Comparison of ENCODE assay signal across 1 cellular context in genomic region chr7:26201261-26202018, GRCh38.
TF ChIP-seq lines count a peak whose summit lies in the region.

Gene CBX3, plus strand, starts transcription at chr7:26201745. Its CDS starts 1,254 bp downstream, at chr7:26202999.

TF ChIP-seq in K562, 482 proteins besides CTCF, POLR2A, EP300 and RAD21 (continued from another document and continues in another):
- no peak for TF ChIP-seq ZNF324 (CRISPR knock-in tag; IDR thresholded peaks at IDR 0.05)
- TF ChIP-seq SMAD2 (IDR thresholded peaks at IDR 0.05; ENCODE audit: low read depth, low read length), result no peak
- TF ChIP-seq, protein P1, sequence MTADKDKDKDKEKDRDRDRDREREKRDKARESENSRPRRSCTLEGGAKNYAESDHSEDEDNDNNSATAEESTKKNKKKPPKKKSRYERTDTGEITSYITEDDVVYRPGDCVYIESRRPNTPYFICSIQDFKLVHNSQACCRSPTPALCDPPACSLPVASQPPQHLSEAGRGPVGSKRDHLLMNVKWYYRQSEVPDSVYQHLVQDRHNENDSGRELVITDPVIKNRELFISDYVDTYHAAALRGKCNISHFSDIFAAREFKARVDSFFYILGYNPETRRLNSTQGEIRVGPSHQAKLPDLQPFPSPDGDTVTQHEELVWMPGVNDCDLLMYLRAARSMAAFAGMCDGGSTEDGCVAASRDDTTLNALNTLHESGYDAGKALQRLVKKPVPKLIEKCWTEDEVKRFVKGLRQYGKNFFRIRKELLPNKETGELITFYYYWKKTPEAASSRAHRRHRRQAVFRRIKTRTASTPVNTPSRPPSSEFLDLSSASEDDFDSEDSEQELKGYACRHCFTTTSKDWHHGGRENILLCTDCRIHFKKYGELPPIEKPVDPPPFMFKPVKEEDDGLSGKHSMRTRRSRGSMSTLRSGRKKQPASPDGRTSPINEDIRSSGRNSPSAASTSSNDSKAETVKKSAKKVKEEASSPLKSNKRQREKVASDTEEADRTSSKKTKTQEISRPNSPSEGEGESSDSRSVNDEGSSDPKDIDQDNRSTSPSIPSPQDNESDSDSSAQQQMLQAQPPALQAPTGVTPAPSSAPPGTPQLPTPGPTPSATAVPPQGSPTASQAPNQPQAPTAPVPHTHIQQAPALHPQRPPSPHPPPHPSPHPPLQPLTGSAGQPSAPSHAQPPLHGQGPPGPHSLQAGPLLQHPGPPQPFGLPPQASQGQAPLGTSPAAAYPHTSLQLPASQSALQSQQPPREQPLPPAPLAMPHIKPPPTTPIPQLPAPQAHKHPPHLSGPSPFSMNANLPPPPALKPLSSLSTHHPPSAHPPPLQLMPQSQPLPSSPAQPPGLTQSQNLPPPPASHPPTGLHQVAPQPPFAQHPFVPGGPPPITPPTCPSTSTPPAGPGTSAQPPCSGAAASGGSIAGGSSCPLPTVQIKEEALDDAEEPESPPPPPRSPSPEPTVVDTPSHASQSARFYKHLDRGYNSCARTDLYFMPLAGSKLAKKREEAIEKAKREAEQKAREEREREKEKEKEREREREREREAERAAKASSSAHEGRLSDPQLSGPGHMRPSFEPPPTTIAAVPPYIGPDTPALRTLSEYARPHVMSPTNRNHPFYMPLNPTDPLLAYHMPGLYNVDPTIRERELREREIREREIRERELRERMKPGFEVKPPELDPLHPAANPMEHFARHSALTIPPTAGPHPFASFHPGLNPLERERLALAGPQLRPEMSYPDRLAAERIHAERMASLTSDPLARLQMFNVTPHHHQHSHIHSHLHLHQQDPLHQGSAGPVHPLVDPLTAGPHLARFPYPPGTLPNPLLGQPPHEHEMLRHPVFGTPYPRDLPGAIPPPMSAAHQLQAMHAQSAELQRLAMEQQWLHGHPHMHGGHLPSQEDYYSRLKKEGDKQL (CRISPR knock-in tag; IDR thresholded peaks at IDR 0.05; ENCODE audit: borderline replicate concordance), result no peak
- peak; percentile 90 for TF ChIP-seq POLR2B (IDR thresholded peaks at IDR 0.05; ENCODE audit: low read depth, partially characterized antibody)
- TF ChIP-seq, protein P2, sequence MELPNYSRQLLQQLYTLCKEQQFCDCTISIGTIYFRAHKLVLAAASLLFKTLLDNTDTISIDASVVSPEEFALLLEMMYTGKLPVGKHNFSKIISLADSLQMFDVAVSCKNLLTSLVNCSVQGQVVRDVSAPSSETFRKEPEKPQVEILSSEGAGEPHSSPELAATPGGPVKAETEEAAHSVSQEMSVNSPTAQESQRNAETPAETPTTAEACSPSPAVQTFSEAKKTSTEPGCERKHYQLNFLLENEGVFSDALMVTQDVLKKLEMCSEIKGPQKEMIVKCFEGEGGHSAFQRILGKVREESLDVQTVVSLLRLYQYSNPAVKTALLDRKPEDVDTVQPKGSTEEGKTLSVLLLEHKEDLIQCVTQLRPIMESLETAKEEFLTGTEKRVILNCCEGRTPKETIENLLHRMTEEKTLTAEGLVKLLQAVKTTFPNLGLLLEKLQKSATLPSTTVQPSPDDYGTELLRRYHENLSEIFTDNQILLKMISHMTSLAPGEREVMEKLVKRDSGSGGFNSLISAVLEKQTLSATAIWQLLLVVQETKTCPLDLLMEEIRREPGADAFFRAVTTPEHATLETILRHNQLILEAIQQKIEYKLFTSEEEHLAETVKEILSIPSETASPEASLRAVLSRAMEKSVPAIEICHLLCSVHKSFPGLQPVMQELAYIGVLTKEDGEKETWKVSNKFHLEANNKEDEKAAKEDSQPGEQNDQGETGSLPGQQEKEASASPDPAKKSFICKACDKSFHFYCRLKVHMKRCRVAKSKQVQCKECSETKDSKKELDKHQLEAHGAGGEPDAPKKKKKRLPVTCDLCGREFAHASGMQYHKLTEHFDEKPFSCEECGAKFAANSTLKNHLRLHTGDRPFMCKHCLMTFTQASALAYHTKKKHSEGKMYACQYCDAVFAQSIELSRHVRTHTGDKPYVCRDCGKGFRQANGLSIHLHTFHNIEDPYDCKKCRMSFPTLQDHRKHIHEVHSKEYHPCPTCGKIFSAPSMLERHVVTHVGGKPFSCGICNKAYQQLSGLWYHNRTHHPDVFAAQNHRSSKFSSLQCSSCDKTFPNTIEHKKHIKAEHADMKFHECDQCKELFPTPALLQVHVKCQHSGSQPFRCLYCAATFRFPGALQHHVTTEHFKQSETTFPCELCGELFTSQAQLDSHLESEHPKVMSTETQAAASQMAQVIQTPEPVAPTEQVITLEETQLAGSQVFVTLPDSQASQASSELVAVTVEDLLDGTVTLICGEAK (IDR thresholded peaks at IDR 0.05), result no peak
- TF ChIP-seq, protein P2 (CRISPR knock-in tag; IDR thresholded peaks at IDR 0.05), result no peak
- no peak for TF ChIP-seq BRF2 (IDR thresholded peaks at IDR 0.05; ENCODE audit: borderline replicate concordance, insufficient read depth, insufficient read length)
- TF ChIP-seq ZNF512 (tag; IDR thresholded peaks at IDR 0.05), result no peak
- 0 out of 2 replicates have a peak, but pooled peaks have one; percentile 12 for TF ChIP-seq CTBP1 (IDR thresholded peaks at IDR 0.05; ENCODE audit: borderline replicate concordance)
- TF ChIP-seq, protein P3, sequence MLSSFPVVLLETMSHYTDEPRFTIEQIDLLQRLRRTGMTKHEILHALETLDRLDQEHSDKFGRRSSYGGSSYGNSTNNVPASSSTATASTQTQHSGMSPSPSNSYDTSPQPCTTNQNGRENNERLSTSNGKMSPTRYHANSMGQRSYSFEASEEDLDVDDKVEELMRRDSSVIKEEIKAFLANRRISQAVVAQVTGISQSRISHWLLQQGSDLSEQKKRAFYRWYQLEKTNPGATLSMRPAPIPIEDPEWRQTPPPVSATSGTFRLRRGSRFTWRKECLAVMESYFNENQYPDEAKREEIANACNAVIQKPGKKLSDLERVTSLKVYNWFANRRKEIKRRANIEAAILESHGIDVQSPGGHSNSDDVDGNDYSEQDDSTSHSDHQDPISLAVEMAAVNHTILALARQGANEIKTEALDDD (IDR thresholded peaks at IDR 0.05), result no peak
- TF ChIP-seq MYC (IDR thresholded peaks at IDR 0.05; ENCODE audit: low read depth, low read length), result peak; percentile 48
- TF ChIP-seq MYC (CRISPR knock-in tag; IDR thresholded peaks at IDR 0.05; ENCODE audit: borderline replicate concordance, low read depth), result peak; percentile 36; the same call in 1 of the 2 replicates
- TF ChIP-seq TSC22D4 (tag; IDR thresholded peaks at IDR 0.05), result no peak
- TF ChIP-seq SREBF2 (CRISPR knock-in tag; IDR thresholded peaks at IDR 0.05), result no peak
- TF ChIP-seq PHB2 (IDR thresholded peaks at IDR 0.05; ENCODE audit: low read depth), result no peak
- no peak for TF ChIP-seq CBFA2T2 (conservative IDR thresholded peaks at IDR 0.05)
- TF ChIP-seq ZNF75A (CRISPR knock-in tag; IDR thresholded peaks at IDR 0.05), result no peak
- TF ChIP-seq MIER1 (IDR thresholded peaks at IDR 0.05; ENCODE audit: low read depth), result no peak
- no peak for TF ChIP-seq TAL1 (IDR thresholded peaks at IDR 0.05)
- TF ChIP-seq SIN3A (IDR thresholded peaks at IDR 0.05; ENCODE audit: borderline replicate concordance in 2 of 2, control insufficient read depth in 1 of 2, low read depth in 2 of 2, low read length in 2 of 2), result peak; percentile 37 to 56; a peak in 2 of 4 replicates
- TF ChIP-seq, protein P4, sequence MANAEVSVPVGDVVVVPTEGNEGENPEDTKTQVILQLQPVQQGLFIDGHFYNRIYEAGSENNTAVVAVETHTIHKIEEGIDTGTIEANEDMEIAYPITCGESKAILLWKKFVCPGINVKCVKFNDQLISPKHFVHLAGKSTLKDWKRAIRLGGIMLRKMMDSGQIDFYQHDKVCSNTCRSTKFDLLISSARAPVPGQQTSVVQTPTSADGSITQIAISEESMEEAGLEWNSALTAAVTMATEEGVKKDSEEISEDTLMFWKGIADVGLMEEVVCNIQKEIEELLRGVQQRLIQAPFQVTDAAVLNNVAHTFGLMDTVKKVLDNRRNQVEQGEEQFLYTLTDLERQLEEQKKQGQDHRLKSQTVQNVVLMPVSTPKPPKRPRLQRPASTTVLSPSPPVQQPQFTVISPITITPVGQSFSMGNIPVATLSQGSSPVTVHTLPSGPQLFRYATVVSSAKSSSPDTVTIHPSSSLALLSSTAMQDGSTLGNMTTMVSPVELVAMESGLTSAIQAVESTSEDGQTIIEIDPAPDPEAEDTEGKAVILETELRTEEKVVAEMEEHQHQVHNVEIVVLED (CRISPR knock-in tag; IDR thresholded peaks at IDR 0.05), result peak; percentile 9
- TF ChIP-seq, protein P5, sequence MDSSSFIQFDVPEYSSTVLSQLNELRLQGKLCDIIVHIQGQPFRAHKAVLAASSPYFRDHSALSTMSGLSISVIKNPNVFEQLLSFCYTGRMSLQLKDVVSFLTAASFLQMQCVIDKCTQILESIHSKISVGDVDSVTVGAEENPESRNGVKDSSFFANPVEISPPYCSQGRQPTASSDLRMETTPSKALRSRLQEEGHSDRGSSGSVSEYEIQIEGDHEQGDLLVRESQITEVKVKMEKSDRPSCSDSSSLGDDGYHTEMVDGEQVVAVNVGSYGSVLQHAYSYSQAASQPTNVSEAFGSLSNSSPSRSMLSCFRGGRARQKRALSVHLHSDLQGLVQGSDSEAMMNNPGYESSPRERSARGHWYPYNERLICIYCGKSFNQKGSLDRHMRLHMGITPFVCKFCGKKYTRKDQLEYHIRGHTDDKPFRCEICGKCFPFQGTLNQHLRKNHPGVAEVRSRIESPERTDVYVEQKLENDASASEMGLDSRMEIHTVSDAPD (CRISPR knock-in tag; IDR thresholded peaks at IDR 0.05), result no peak
- no peak for TF ChIP-seq ZFP30 (CRISPR knock-in tag; IDR thresholded peaks at IDR 0.05; ENCODE audit: borderline replicate concordance)
- TF ChIP-seq FOXO4 (CRISPR knock-in tag; IDR thresholded peaks at IDR 0.05), result no peak
- TF ChIP-seq CEBPG (CRISPR knock-in tag; IDR thresholded peaks at IDR 0.05), result no peak
- TF ChIP-seq CEBPG (tag; conservative IDR thresholded peaks at IDR 0.05 in 1 of 2, IDR thresholded peaks at IDR 0.05 in 1 of 2), result no peak
- TF ChIP-seq PURB (CRISPR knock-in tag; IDR thresholded peaks at IDR 0.05; ENCODE audit: low read depth), result no peak
- TF ChIP-seq NFE2L1 (tag; IDR thresholded peaks at IDR 0.05; ENCODE audit: borderline replicate concordance, low read depth), result no peak
- TF ChIP-seq, protein P6, sequence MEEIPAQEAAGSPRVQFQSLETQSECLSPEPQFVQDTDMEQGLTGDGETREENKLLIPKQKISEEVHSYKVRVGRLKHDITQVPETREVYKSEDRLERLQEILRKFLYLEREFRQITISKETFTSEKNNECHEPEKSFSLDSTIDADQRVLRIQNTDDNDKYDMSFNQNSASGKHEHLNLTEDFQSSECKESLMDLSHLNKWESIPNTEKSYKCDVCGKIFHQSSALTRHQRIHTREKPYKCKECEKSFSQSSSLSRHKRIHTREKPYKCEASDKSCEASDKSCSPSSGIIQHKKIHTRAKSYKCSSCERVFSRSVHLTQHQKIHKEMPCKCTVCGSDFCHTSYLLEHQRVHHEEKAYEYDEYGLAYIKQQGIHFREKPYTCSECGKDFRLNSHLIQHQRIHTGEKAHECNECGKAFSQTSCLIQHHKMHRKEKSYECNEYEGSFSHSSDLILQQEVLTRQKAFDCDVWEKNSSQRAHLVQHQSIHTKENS (CRISPR knock-in tag; IDR thresholded peaks at IDR 0.05), result no peak
- TF ChIP-seq CXXC5 (CRISPR knock-in tag; IDR thresholded peaks at IDR 0.05), result peak; percentile 66
- TF ChIP-seq BCOR (IDR thresholded peaks at IDR 0.05), result no peak
- no peak; a peak in 2 of 4 replicates for TF ChIP-seq TRIM24 (IDR thresholded peaks at IDR 0.05)
